ENCODE assay signal across 8 cellular contexts in genomic region chr9:132670359-132670815, GRCh38. TPM values are rescaled to one million over a fixed set of nuclear protein-coding genes. Genes with fewer than 3 reads are reported as not detected.
DNase-seq lines count a peak whose midpoint lies in the region; ATAC-seq, FAIRE-seq and TF ChIP-seq lines count a peak whose summit lies in the region.

Gene GTF3C4, plus strand, starts transcription at chr9:132670464. Its CDS starts 135 bp downstream, at chr9:132670599.

- DNase-seq in A549 (ENCODE audit: low read depth in 1 of 2, low spot score in 1 of 2) (peak; percentile 69 to 80), NCI-H526 (lab: John Stamatoyannopoulos, UW) (peak; percentile 24 to 70), memory B cell (ENCODE audit: low spot score in 2 of 2) (peak in 1 of 2 donors; percentile 91)
- peak; percentile 81 to 86 for DNase-seq in activated CD4-positive, alpha-beta T cell treated with anti-CD3 and anti-CD28 coated beads, Interleukin-2, amount 50 U/mL, for 48 hours
- DNase-seq in effector CD4-positive, alpha-beta T cell, result peak; percentile 86
- DNase-seq in stimulated activated CD8-positive, alpha-beta memory T cell treated with anti-CD3 and anti-CD28 coated beads, Interleukin-12 subunit alpha, Interleukin-12 subunit beta, amount 100 ng/mL, for 24 hours (ENCODE audit: extremely low read depth), result peak; percentile 69

- POLR2A ChIA-PET in A549 (lab: Yijun Ruan, JAX), result interaction anchor here (0.5 to 2.0 kb wide), 10 partner anchors 9 to 390 kb away, joined by 3 to 8 read pairs (median 4); partner anchors contain the start of gene SETX

- H3K4me2 ChIP-seq in A549, result peak within 1 kb of the TSS; percentile 92

- FAIRE-seq in A549 (lab: Jason Lieb, UNC), result no peak

- H3K27ac ChIP-seq in A549, result peak within 1 kb of the TSS; percentile 97 to 100

- H3K36me3 Mint-ChIP-seq in memory B cell, result no peaks in the 10 kb centered on the region

- peak within 1 kb of the TSS; percentile 87 for H3K4me3 ChIP-seq in A549

- no peak for TF ChIP-seq EP300 in A549 (IDR thresholded peaks at IDR 0.05)

- peak; percentile 70 for ATAC-seq in A549
- ATAC-seq in GM18867 (IDR thresholded peaks at IDR 0.05; ENCODE audit: unreplicated experiment), result peak; percentile 47
- ATAC-seq in HG03097 (IDR thresholded peaks at IDR 0.05; ENCODE audit: low FRiP score, unreplicated experiment), result peak; percentile 33
- ATAC-seq in memory B cell (ENCODE audit: low read depth), result peak; percentile 49

- TF ChIP-seq CTCF in A549 (IDR thresholded peaks at IDR 0.05), result no peak

- peak; percentile 25 for TF ChIP-seq POLR2A in A549 (IDR thresholded peaks at IDR 0.05; ENCODE audit: low read length)

- no peak for TF ChIP-seq RAD21 in A549 (conservative IDR thresholded peaks at IDR 0.05 in 1 of 2, IDR thresholded peaks at IDR 0.05 in 1 of 2)

- peaks cover 32% of the 10 kb centered on the region for H3K4me1 ChIP-seq in A549

- H3K9me3 ChIP-seq in A549, result no peaks in the 10 kb centered on the region

- CTCF ChIA-PET in A549 (lab: Yijun Ruan, JAX), result interaction anchor here (0.9 to 3.1 kb wide), 5 partner anchors 9 to 19 kb away, joined by 3 to 12 read pairs (median 3); no protein-coding TSS in a partner anchor

- H3K4me3 Mint-ChIP-seq in memory B cell, result peak within 1 kb of the TSS; percentile 91

- peak within 1 kb of the TSS; percentile 97 for H3K27ac Mint-ChIP-seq in memory B cell

- no peaks in the 10 kb centered on the region for H3K9me3 Mint-ChIP-seq in memory B cell

- H3K27me3 Mint-ChIP-seq in memory B cell, result no peaks in the 10 kb centered on the region

- H3K4me1 Mint-ChIP-seq in memory B cell, result peaks cover 27% of the 10 kb centered on the region

- WGBS in A549 (ENCODE audit: missing lambda C conversion rate), result no CpG with 5 or more reads among the region's 52 CpGs

TF ChIP-seq in A549, 52 proteins besides CTCF, POLR2A, EP300 and RAD21:
- TF ChIP-seq, protein P1, sequence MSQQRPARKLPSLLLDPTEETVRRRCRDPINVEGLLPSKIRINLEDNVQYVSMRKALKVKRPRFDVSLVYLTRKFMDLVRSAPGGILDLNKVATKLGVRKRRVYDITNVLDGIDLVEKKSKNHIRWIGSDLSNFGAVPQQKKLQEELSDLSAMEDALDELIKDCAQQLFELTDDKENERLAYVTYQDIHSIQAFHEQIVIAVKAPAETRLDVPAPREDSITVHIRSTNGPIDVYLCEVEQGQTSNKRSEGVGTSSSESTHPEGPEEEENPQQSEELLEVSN (IDR thresholded peaks at IDR 0.05; ENCODE audit: borderline replicate concordance, low read depth), result no peak
- no peak for TF ChIP-seq CHD4 (IDR thresholded peaks at IDR 0.05; ENCODE audit: borderline replicate concordance)
- peak in 1 of 2 experiments; percentile 85; a peak in 4 of 5 replicates for TF ChIP-seq JUN (IDR thresholded peaks at IDR 0.05)
- TF ChIP-seq ZC3H11A (IDR thresholded peaks at IDR 0.05), result no peak
- peak; percentile 47; the same call in 1 of the 2 replicates for TF ChIP-seq KDM5A (IDR thresholded peaks at IDR 0.05)
- no peak for TF ChIP-seq CHD2 (IDR thresholded peaks at IDR 0.05; ENCODE audit: low read length, partially characterized antibody)

RNA-seq across cellular contexts. Expression of gene GTF3C4, which starts in this region (rescaled TPM):
- polyA plus RNA-seq in A549 (2011; rRNA removed), result 9.0 and 13.1 TPM in 2 replicates
- 3.4 and 4.4 TPM in 2 replicates for polyA plus RNA-seq in A549 (2012; cell fraction: cytosol; rRNA removed)
- polyA plus RNA-seq in A549 (2012; cell fraction: nucleus; rRNA removed), result 2.9 and 3.1 TPM in 2 replicates
- 15.2 to 15.8 TPM (median 15.4 TPM) in 3 replicates for polyA plus RNA-seq in A549 (2017; fragmentation: RNase III; extraction: RNeasy Plus Mini Kit Qiagen cat#74134 plus additional on column Dnase treatment)
- 11.4 and 12.6 TPM in 2 replicates for polyA minus RNA-seq in A549 (2011; rRNA and poly(A)+ RNA removed)
